Comparison of ENCODE assay signal across 8 cellular contexts in the genomic region with DNA sequence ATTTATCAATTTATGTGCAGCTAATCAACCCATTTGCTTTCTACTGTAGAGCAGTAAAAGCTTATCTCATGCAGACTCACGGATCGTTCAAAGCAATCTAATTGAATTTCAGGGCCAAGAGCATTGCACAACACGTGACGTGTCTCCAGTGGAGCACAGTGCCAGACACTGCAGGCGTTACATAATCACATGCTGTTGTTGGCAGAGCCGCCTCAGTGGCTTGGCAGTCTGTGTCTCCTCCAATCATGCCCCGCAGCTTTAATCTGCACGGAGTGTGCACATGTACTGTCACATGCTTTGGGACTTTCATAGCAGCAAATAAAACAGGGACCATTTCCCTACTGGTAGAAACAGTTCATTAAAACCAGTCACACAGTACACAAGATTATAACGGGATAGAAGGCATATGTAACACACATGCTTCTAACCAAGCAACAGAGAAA.
DNase-seq lines count a peak whose midpoint lies in the region; ATAC-seq, FAIRE-seq and TF ChIP-seq lines count a peak whose summit lies in the region.

No MANE protein-coding gene starts in this region.

- no peak overlapping the region for H2BK20ac ChIP-seq in IMR-90 (ENCODE audit: low read depth, low read length)

- H3K9me3 ChIP-seq in IMR-90 (ENCODE audit: control insufficient read depth, insufficient read depth, low read length) (peaks cover 8% of the 10 kb centered on the region), ascending aorta (peaks cover 0 to 16% of the 10 kb centered on the region in 2 donors), small intestine (ENCODE audit: control insufficient read depth, low read depth) (no peaks in the 10 kb centered on the region)

- H3K27ac Mint-ChIP-seq in osteocyte (ENCODE audit: unreplicated experiment): no peak overlapping the region

- TF ChIP-seq CTCF in IMR-90 (conservative IDR thresholded peaks at IDR 0.05; ENCODE audit: low read depth, low read length): no peak
- TF ChIP-seq CTCF in ascending aorta (IDR thresholded peaks at IDR 0.05): no peak
- TF ChIP-seq CTCF in osteocyte (IDR thresholded peaks at IDR 0.05): no peak

- no peaks in the 10 kb centered on the region for H3K79me1 ChIP-seq in IMR-90 (ENCODE audit: low read depth in 1 of 2, low read length in 2 of 2)

- H3K27me3 Mint-ChIP-seq in osteocyte (ENCODE audit: unreplicated experiment): no peaks in the 10 kb centered on the region

- no peak overlapping the region for H3K56ac ChIP-seq in IMR-90 (ENCODE audit: extremely low read depth, insufficient read depth, low read length)

- no TSS peak for BruUV-seq in IMR-90 (replicated peaks; lab: Mats Ljungman, UMichigan)

- dilution Hi-C loops in IMR-90 (cut with HindIII; ENCODE audit: low sequenced_read_pairs, unreplicated experiment): no loop called here

- no peak overlapping the region for H3K18ac ChIP-seq in IMR-90 (ENCODE audit: low read depth, low read length)

- H4K91ac ChIP-seq in IMR-90 (ENCODE audit: insufficient read depth, low read depth, low read length): no peak overlapping the region

- H3K9me1 ChIP-seq in IMR-90 (ENCODE audit: insufficient read depth, low read length): no peaks in the 10 kb centered on the region

- H3K4me2 ChIP-seq in IMR-90 (ENCODE audit: low read depth, low read length): peak overlapping the region; percentile 17; the same call in 1 of the 2 replicates

- in situ Hi-C loops in IMR-90 (cut with MboI; ENCODE audit: low sequenced_read_pairs): no loop called here

- no peak overlapping the region for H2BK15ac ChIP-seq in IMR-90 (ENCODE audit: low read depth, low read length)

- H3K9ac ChIP-seq in IMR-90 (ENCODE audit: low read depth, low read length): no peak overlapping the region

- no peak overlapping the region for H2BK5ac ChIP-seq in IMR-90 (ENCODE audit: low read depth, low read length, poor library complexity, severe bottlenecking)

- H2AFZ ChIP-seq in IMR-90 (replicated peaks; ENCODE audit: low read length, poor library complexity): peak overlapping the region; percentile 75

- H3K27me3 ChIP-seq in IMR-90 (ENCODE audit: control insufficient read depth, insufficient read depth, low read length): no peaks in the 10 kb centered on the region
- H3K27me3 ChIP-seq in ascending aorta: no peaks in the 10 kb centered on the region
- H3K27me3 ChIP-seq in small intestine (ENCODE audit: control insufficient read depth in 2 of 2, insufficient read depth in 2 of 2, low read length in 2 of 2): no peaks in the 10 kb centered on the region

- CTCF ChIA-PET in IMR-90 (lab: Yijun Ruan, JAX): no interaction called here

- peak; percentile 93 for DNase-seq in IMR-90
- peak; percentile 57 to 93 for DNase-seq in ascending aorta (ENCODE audit: low spot score in 2 of 2)
- DNase-seq in hippocampal formation (lab: John Stamatoyannopoulos, UW): peak; percentile 80 to 93
- peak; percentile 99 for DNase-seq in small intestine
- no peak for DNase-seq in T-helper 9 cell
- DNase-seq in osteocyte (ENCODE audit: extremely low spot score, unreplicated experiment): no peak

- no peak overlapping the region for H2BK120ac ChIP-seq in IMR-90 (ENCODE audit: low read depth, low read length)

- H3K4me3 Mint-ChIP-seq in osteocyte (ENCODE audit: unreplicated experiment): no peak overlapping the region

- H3K14ac ChIP-seq in IMR-90 (replicated peaks; ENCODE audit: low read depth, low read length): no peak overlapping the region

- H4K8ac ChIP-seq in IMR-90 (ENCODE audit: low read depth in 2 of 2, low read length in 2 of 2): no peak overlapping the region

- peak overlapping the region; percentile 33 for H2AK9ac ChIP-seq in IMR-90 (replicated peaks; ENCODE audit: low read depth, low read length, poor library complexity)

- H4K5ac ChIP-seq in IMR-90 (ENCODE audit: low read depth, low read length): no peak overlapping the region

- POLR2A ChIA-PET in IMR-90 (lab: Charles Lee; ENCODE audit: unreplicated experiment): interaction anchor here (0.5 kb wide), 1 partner anchor 916 kb away, joined by 3 read pairs; no protein-coding TSS in a partner anchor

- no peaks in the 10 kb centered on the region for H3K4me1 Mint-ChIP-seq in osteocyte (ENCODE audit: unreplicated experiment)

- no peak overlapping the region for H3K4ac ChIP-seq in IMR-90 (ENCODE audit: low read depth, low read length)

- H2AK5ac ChIP-seq in IMR-90 (ENCODE audit: low read depth, low read length): no peak overlapping the region

- peak; percentile 89 for FAIRE-seq in small intestine (lab: Jason Lieb, UNC)

- H4K20me1 ChIP-seq in IMR-90 (ENCODE audit: insufficient read depth, low read length): no peaks in the 10 kb centered on the region

- H3K36me3 Mint-ChIP-seq in osteocyte (ENCODE audit: unreplicated experiment): peaks cover 2% of the 10 kb centered on the region

- WGBS in IMR-90 (ENCODE audit: extremely low coverage in 2 of 2, insufficient read length in 1 of 2), 2 experiments: 0% methylated on average over 5 of the region's 9 CpGs; no CpG with 5 or more reads in 1 of the 2 experiments
- 6 to 35% (median 24%) methylated on average over 9 of the region's 9 CpGs for WGBS in small intestine, 3 donors

- H3K4me1 ChIP-seq in IMR-90 (ENCODE audit: control insufficient read depth, insufficient read depth, low read length) (no peaks in the 10 kb centered on the region), ascending aorta (peaks cover 3 to 4% of the 10 kb centered on the region in 2 donors), small intestine (ENCODE audit: control insufficient read depth in 2 of 2, insufficient read depth in 1 of 2, low read depth in 1 of 2, low read length in 1 of 2) (no peaks in the 10 kb centered on the region)

- TF ChIP-seq RAD21 in IMR-90 (IDR thresholded peaks at IDR 0.05; ENCODE audit: low read length): no peak

- peak; percentile 95 for ATAC-seq in IMR-90 (ENCODE audit: low read depth)
- no peak for ATAC-seq in HG03159 (IDR thresholded peaks at IDR 0.05; ENCODE audit: unreplicated experiment)
- ATAC-seq in HG03045 (IDR thresholded peaks at IDR 0.05; ENCODE audit: unreplicated experiment): no peak

- H3K4me3 ChIP-seq in IMR-90 (ENCODE audit: insufficient read depth, low read depth, low read length) (no peak overlapping the region), ascending aorta (no peak overlapping the region), small intestine (ENCODE audit: low read depth in 1 of 2, low read length in 2 of 2) (no peak overlapping the region)

- no peak overlapping the region for H3K27ac ChIP-seq in IMR-90 (ENCODE audit: insufficient read depth, low read length)
- H3K27ac ChIP-seq in ascending aorta: peak overlapping the region in 1 of 2 donors; percentile 5
- peak overlapping the region in 1 of 2 donors; percentile 20 for H3K27ac ChIP-seq in small intestine (ENCODE audit: low read depth in 1 of 2, low read length in 1 of 2)

- peaks cover 17% of the 10 kb centered on the region for H3K9me3 Mint-ChIP-seq in osteocyte (ENCODE audit: unreplicated experiment)

- intact Hi-C loops in IMR-90 (cut with micrococcal nuclease): loop anchor here (2.0 kb wide), 1 partner anchor 409 kb away; no protein-coding TSS in a partner anchor
- intact Hi-C loops in ascending aorta (cut with DNase I): loop anchor here (5.0 kb wide), 1 partner anchor 401 kb away; no protein-coding TSS in a partner anchor

- no peak for TF ChIP-seq POLR2A in IMR-90 (IDR thresholded peaks at IDR 0.05; ENCODE audit: low read depth, low read length)

- no peak overlapping the region for H3K23ac ChIP-seq in IMR-90 (ENCODE audit: low read depth, low read length)

- H3K36me3 ChIP-seq in IMR-90 (ENCODE audit: control insufficient read depth, insufficient read depth, low read length) (no peaks in the 10 kb centered on the region), ascending aorta (no peaks in the 10 kb centered on the region), small intestine (ENCODE audit: control insufficient read depth in 2 of 2, insufficient read depth in 2 of 2, low read length in 2 of 2) (no peaks in the 10 kb centered on the region)

TF ChIP-seq in IMR-90, 13 proteins besides CTCF, POLR2A, EP300 and RAD21:
- peak; percentile 84 for TF ChIP-seq BHLHE40 (IDR thresholded peaks at IDR 0.05; ENCODE audit: low read depth, low read length)
- TF ChIP-seq CHD1 (IDR thresholded peaks at IDR 0.05; ENCODE audit: low read depth, low read length): no peak
- peak; percentile 6; the same call in 1 of the 2 replicates for TF ChIP-seq FOS (IDR thresholded peaks at IDR 0.05; ENCODE audit: low read depth, low read length)
- TF ChIP-seq CEBPB (IDR thresholded peaks at IDR 0.05; ENCODE audit: low read depth, low read length): peak; percentile 99
- TF ChIP-seq RCOR1 (IDR thresholded peaks at IDR 0.05; ENCODE audit: insufficient replicate concordance, low read length): no peak
- peak; percentile 43; the same call in 1 of the 2 replicates for TF ChIP-seq MXI1 (IDR thresholded peaks at IDR 0.05; ENCODE audit: borderline replicate concordance, low read depth, low read length)
- TF ChIP-seq MAFK (IDR thresholded peaks at IDR 0.05; ENCODE audit: low read depth, low read length): no peak
- TF ChIP-seq, protein P1, sequence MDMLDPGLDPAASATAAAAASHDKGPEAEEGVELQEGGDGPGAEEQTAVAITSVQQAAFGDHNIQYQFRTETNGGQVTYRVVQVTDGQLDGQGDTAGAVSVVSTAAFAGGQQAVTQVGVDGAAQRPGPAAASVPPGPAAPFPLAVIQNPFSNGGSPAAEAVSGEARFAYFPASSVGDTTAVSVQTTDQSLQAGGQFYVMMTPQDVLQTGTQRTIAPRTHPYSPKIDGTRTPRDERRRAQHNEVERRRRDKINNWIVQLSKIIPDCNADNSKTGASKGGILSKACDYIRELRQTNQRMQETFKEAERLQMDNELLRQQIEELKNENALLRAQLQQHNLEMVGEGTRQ (IDR thresholded peaks at IDR 0.05; ENCODE audit: low read depth, low read length): peak; percentile 82
- TF ChIP-seq, protein P2, sequence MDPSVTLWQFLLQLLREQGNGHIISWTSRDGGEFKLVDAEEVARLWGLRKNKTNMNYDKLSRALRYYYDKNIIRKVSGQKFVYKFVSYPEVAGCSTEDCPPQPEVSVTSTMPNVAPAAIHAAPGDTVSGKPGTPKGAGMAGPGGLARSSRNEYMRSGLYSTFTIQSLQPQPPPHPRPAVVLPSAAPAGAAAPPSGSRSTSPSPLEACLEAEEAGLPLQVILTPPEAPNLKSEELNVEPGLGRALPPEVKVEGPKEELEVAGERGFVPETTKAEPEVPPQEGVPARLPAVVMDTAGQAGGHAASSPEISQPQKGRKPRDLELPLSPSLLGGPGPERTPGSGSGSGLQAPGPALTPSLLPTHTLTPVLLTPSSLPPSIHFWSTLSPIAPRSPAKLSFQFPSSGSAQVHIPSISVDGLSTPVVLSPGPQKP (IDR thresholded peaks at IDR 0.05; ENCODE audit: borderline replicate concordance, low read depth, low read length): no peak
- no peak for TF ChIP-seq MAZ (IDR thresholded peaks at IDR 0.05; ENCODE audit: borderline replicate concordance, low read depth, low read length)
- TF ChIP-seq RFX5 (IDR thresholded peaks at IDR 0.05; ENCODE audit: low read depth, low read length): no peak
- TF ChIP-seq NFE2L2 (IDR thresholded peaks at IDR 0.05; ENCODE audit: low read depth, low read length): no peak
- TF ChIP-seq SMC3 (IDR thresholded peaks at IDR 0.05; ENCODE audit: low read depth, low read length): no peak
TF ChIP-seq in IMR-90: peak in this region for 5.

Comparison
In these comparisons a context has a peak if more than half of its experiments do, and no peak if none do; other contexts are left out.
1. DNase-seq: peak in IMR-90 (single experiment), ascending aorta (2 of 2), hippocampal formation (2 of 2) and small intestine (single experiment); none in T-helper 9 cell (single experiment) and osteocyte (single experiment).